30 cellular contexts compared by ENCODE assay signal in the genomic region with DNA sequence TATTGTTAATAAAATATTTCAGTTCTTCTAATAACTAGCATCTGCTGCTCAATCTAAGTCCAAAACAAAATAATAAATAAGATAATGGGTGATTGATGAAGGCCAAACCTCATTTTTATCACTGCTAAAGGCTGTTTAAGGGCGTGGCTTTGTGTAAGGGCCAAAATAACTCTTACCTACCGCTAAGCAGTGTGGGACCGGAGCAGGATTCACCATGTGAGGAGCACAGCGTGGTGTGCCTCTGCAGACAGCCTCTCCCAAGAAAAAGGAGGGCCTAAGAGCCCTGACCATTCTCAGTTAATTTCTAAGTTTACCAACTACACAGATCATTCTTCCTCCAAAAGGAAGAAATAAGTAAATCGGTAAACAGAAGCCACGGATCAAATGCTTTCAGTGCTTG.
"Had no signal": no experiment of that assay in that cellular context is flagged by ENCODE, and none has a peak within 500 bp of the region (broad histone marks: within the 10 kb centered on the region; RNA-seq: fewer than 3 reads in every experiment).

No MANE protein-coding gene starts in this region.

- H3K9me3 Mint-ChIP-seq: dendritic cell treated with granulocyte-macrophage colony-stimulating factor and Interleukin-4, amounts not matched to agents 40 ng/mL and 50 ng/mL, for 4 days; endodermal cell; memory B cell; mesothelial cell of epicardium; natural killer cell treated with Interleukin-12 subunit alpha and Interleukin-12 subunit beta and Interleukin-15 and Interleukin-18, amount 100 ng/mL, for 72 hours; neural crest cell; stimulated activated naive CD8-positive, alpha-beta T cell treated with anti-CD3 and anti-CD28 coated beads, Interleukin-15, amount 100 ng/mL, for 72 hours had no signal

- H3K79me2 ChIP-seq: parathyroid adenoma had no signal

- H3K27me3 ChIP-seq: colonic mucosa, gastrocnemius medialis, thyroid gland had no signal

- H2AFZ ChIP-seq: parathyroid adenoma had no signal

- H3K27ac Mint-ChIP-seq: dendritic cell treated with granulocyte-macrophage colony-stimulating factor and Interleukin-4, amounts not matched to agents 40 ng/mL and 50 ng/mL, for 4 days; endodermal cell; memory B cell; mesothelial cell of epicardium; naive B cell; natural killer cell treated with Interleukin-12 subunit alpha and Interleukin-12 subunit beta and Interleukin-15 and Interleukin-18, amount 100 ng/mL, for 72 hours; progenitor cell of endocrine pancreas; stimulated activated naive CD8-positive, alpha-beta T cell treated with anti-CD3 and anti-CD28 coated beads, Interleukin-15, amount 100 ng/mL, for 72 hours had no signal

- H3K4me1 Mint-ChIP-seq: memory B cell; naive B cell; neural crest cell; stimulated activated naive CD8-positive, alpha-beta T cell treated with anti-CD3 and anti-CD28 coated beads, Interleukin-15, amount 100 ng/mL, for 72 hours had no signal

- H3K9me3 ChIP-seq: colonic mucosa, gastrocnemius medialis, mucosa of descending colon, thyroid gland had no signal

- H3K36me3 Mint-ChIP-seq: memory B cell; mesothelial cell of epicardium; naive B cell; natural killer cell treated with Interleukin-12 subunit alpha and Interleukin-12 subunit beta and Interleukin-15 and Interleukin-18, amount 100 ng/mL, for 72 hours had no signal

- H3K27ac ChIP-seq: colonic mucosa, epithelial cell of prostate, gastrocnemius medialis, parathyroid adenoma, thyroid gland had no signal

- H3K4me2 ChIP-seq: smooth muscle cell had no signal

- H3K4me3 ChIP-seq: colonic mucosa, gastrocnemius medialis, lung, mucosa of descending colon, smooth muscle cell, thyroid gland had no signal

- H3K9ac ChIP-seq: parathyroid adenoma had no signal

- H3K4me3 Mint-ChIP-seq: dendritic cell treated with granulocyte-macrophage colony-stimulating factor and Interleukin-4, amounts not matched to agents 40 ng/mL and 50 ng/mL, for 4 days; endodermal cell; memory B cell; mesothelial cell of epicardium; naive B cell; natural killer cell treated with Interleukin-12 subunit alpha and Interleukin-12 subunit beta and Interleukin-15 and Interleukin-18, amount 100 ng/mL, for 72 hours; neural crest cell; stimulated activated naive CD8-positive, alpha-beta T cell treated with anti-CD3 and anti-CD28 coated beads, Interleukin-15, amount 100 ng/mL, for 72 hours had no signal

- ATAC-seq: esophagus mucosa; gastrocnemius medialis; left lobe of liver; mucosa of descending colon; natural killer cell treated with Interleukin-12 subunit alpha and Interleukin-12 subunit beta and Interleukin-15 and Interleukin-18, amount 100 ng/mL, for 72 hours; sciatic nerve; stimulated activated naive CD8-positive, alpha-beta T cell treated with anti-CD3 and anti-CD28 coated beads, Interleukin-15, amount 100 ng/mL, for 72 hours had no signal

- DNase-seq: colonic mucosa; effector CD8-positive, alpha-beta T cell; endodermal cell; foreskin fibroblast; gastrocnemius medialis; head of caudate nucleus; kidney; mucosa of descending colon; naive B cell; stimulated activated CD4-positive, alpha-beta T cell treated with anti-CD3 and anti-CD28 coated beads, Interleukin-12 subunit alpha, Interleukin-12 subunit beta, amount 100 ng/mL, for 4 hours; stimulated activated CD4-positive, alpha-beta T cell treated with anti-CD3 and anti-CD28 coated beads, Interleukin-1b, Interleukin-23, amount 100 ng/mL, for 48 hours; stimulated activated CD4-positive, alpha-beta T cell treated with anti-CD3 and anti-CD28 coated beads, Interleukin-4, amount 100 ng/mL, for 1 hour; stimulated activated CD8-positive, alpha-beta memory T cell treated with anti-CD3 and anti-CD28 coated beads, Interleukin-4, amount 100 ng/mL, for 48 hours; stimulated activated naive CD4-positive, alpha-beta T cell; stimulated activated naive CD8-positive, alpha-beta T cell treated with anti-CD3 and anti-CD28 coated beads, Interleukin-15, amount 100 ng/mL, for 72 hours; thyroid gland; trophoblast cell had no signal

- H3K4me1 ChIP-seq: colonic mucosa, gastrocnemius medialis, parathyroid adenoma, thyroid gland had no signal

- H3K36me3 ChIP-seq: colonic mucosa, gastrocnemius medialis, thyroid gland had no signal

- H3K27me3 Mint-ChIP-seq: dendritic cell treated with granulocyte-macrophage colony-stimulating factor and Interleukin-4, amounts not matched to agents 40 ng/mL and 50 ng/mL, for 4 days; memory B cell; naive B cell; natural killer cell treated with Interleukin-12 subunit alpha and Interleukin-12 subunit beta and Interleukin-15 and Interleukin-18, amount 100 ng/mL, for 72 hours; progenitor cell of endocrine pancreas; stimulated activated naive CD8-positive, alpha-beta T cell treated with anti-CD3 and anti-CD28 coated beads, Interleukin-15, amount 100 ng/mL, for 72 hours had no signal
